In genomic region chr11:14041040-14041439, GRCh38 we compare ENCODE assay signal across 12 cellular contexts.
DNase-seq lines count a peak whose midpoint lies in the region; ATAC-seq and TF ChIP-seq lines count a peak whose summit lies in the region.
"Had no signal": no experiment of that assay in that cellular context is flagged by ENCODE, and none has a peak within 500 bp of the region (broad histone marks: within the 10 kb centered on the region; RNA-seq: fewer than 3 reads in every experiment).

No MANE protein-coding gene starts in this region.

- DNase-seq in HT-29 (ENCODE audit: low spot score), result peak; percentile 57
- peak; percentile 3 for DNase-seq in adipocyte (ENCODE audit: low read depth)
- DNase-seq in left lobe of liver (ENCODE audit: low spot score), result no peak
- no peak for DNase-seq in NCI-H1048 (lab: John Stamatoyannopoulos, UW)
- no peak for DNase-seq in cerebellum (ENCODE audit: low spot score)
- DNase-seq in NOMO-1 (lab: John Stamatoyannopoulos, UW; ENCODE audit: unreplicated experiment in 2 of 2), result no peak
- DNase-seq in stimulated activated CD4-positive, alpha-beta T cell treated with anti-CD3 and anti-CD28 coated beads, Interleukin-4, amount 100 ng/mL, for 4 hours, result no peak
- DNase-seq: amygdala, NCI-H226, upper lobe of right lung had no signal

- H3K4me3 ChIP-seq in adipocyte (ENCODE audit: low read length), result no peak overlapping the region
- H3K4me3 ChIP-seq: upper lobe of right lung had no signal

- H3K4me1 ChIP-seq in adipocyte (ENCODE audit: control insufficient read depth, insufficient read depth, low read length), result peaks cover 6% of the 10 kb centered on the region
- H3K4me1 ChIP-seq: upper lobe of right lung had no signal

- ATAC-seq in left lobe of liver, result peak; percentile 31
- ATAC-seq: upper lobe of right lung had no signal

- H3K9me3 ChIP-seq in adipocyte (ENCODE audit: control insufficient read depth, low read length), result no peaks in the 10 kb centered on the region
- H3K9me3 ChIP-seq: upper lobe of right lung had no signal

- H3K27me3 ChIP-seq in adipocyte (replicated peaks; ENCODE audit: control insufficient read depth, insufficient read depth, low read length), result no peaks in the 10 kb centered on the region
- H3K27me3 ChIP-seq: upper lobe of right lung had no signal

- peaks cover 4% of the 10 kb centered on the region for H3K36me3 ChIP-seq in adipocyte (ENCODE audit: control insufficient read depth, insufficient read depth, low read length, severe bottlenecking)
- H3K36me3 ChIP-seq: upper lobe of right lung had no signal

- H3K9ac ChIP-seq in adipocyte (ENCODE audit: low read length), result no peak overlapping the region

- no peak overlapping the region for H3K27ac ChIP-seq in C4-2B
- H3K27ac ChIP-seq: epithelial cell of prostate, upper lobe of right lung had no signal

- peak; percentile 79 for TF ChIP-seq CTCF in C4-2B (conservative IDR thresholded peaks at IDR 0.05)

Comparison
In these comparisons a context has a peak if more than half of its experiments do, and no peak if none do; other contexts are left out.
1. DNase-seq: peak in HT-29 (single experiment) and adipocyte (single experiment); none in left lobe of liver (single experiment), NCI-H1048 (single experiment), cerebellum (single experiment), NOMO-1 (0 of 2) and stimulated activated CD4-positive, alpha-beta T cell treated with anti-CD3 and anti-CD28 coated beads, Interleukin-4, amount 100 ng/mL, for 4 hours (0 of 2).